In genomic region chr6:142726616-142727015, GRCh38 we compare ENCODE assay signal across 32 cellular contexts.
"Had no signal": no experiment of that assay in that cellular context is flagged by ENCODE, and none has a peak within 500 bp of the region (broad histone marks: within the 10 kb centered on the region; RNA-seq: fewer than 3 reads in every experiment).

No MANE protein-coding gene starts in this region.

- H3K36me3 ChIP-seq: gastrocnemius medialis, transverse colon, vagina, WERI-Rb-1 had no signal

- H3K4me1 ChIP-seq: testis had no signal

- FAIRE-seq: colon, endometrium, keratinocyte had no signal

- H3K4me3 Mint-ChIP-seq: activated CD4-positive, alpha-beta T cell treated with anti-CD3 and anti-CD28 coated beads, Interleukin-2, amount 10 ng/mL, durations not matched to agents 7 days and 5 days; activated CD8-positive, alpha-beta T cell treated with anti-CD3 and anti-CD28 coated beads, Interleukin-2, amount 10 ng/mL, durations not matched to agents 7 days and 5 days; activated T-cell treated with anti-CD3 and anti-CD28 coated beads, Interleukin-2, amount 50 U/mL, for 72 hours; mesothelial cell of epicardium; naive thymus-derived CD4-positive, alpha-beta T cell; neural crest cell; T-helper 17 cell had no signal

- ATAC-seq: activated CD8-positive, alpha-beta T cell treated with anti-CD3 and anti-CD28 coated beads, Interleukin-2, amount 10 ng/mL, durations not matched to agents 7 days and 5 days; activated naive CD4-positive, alpha-beta T cell treated with anti-CD3 and anti-CD28 coated beads, Interleukin-2, amount 50 U/mL, for 72 hours; activated T-cell treated with anti-CD3 and anti-CD28 coated beads, Interleukin-2, amount 50 U/mL, for 72 hours; gastrocnemius medialis; left cardiac atrium; left ventricle myocardium superior; naive thymus-derived CD4-positive, alpha-beta T cell; right cardiac atrium; stimulated activated naive CD8-positive, alpha-beta T cell treated with anti-CD3 and anti-CD28 coated beads, Interleukin-15, Interleukin-2, amounts not matched to agents 100 U/mL and 50 U/mL, for 24 hours; T-helper 17 cell had no signal

- H3K27me3 Mint-ChIP-seq: activated CD4-positive, alpha-beta T cell treated with anti-CD3 and anti-CD28 coated beads, Interleukin-2, amount 10 ng/mL, durations not matched to agents 7 days and 5 days; naive thymus-derived CD4-positive, alpha-beta T cell had no signal

- H3K9me3 ChIP-seq: gastrocnemius medialis, testis, transverse colon, vagina had no signal

- H3K36me3 Mint-ChIP-seq: mesothelial cell of epicardium; naive thymus-derived CD4-positive, alpha-beta T cell had no signal

- H3K27me3 ChIP-seq: gastrocnemius medialis, testis, transverse colon, vagina had no signal

- H3K9me3 Mint-ChIP-seq: activated T-cell treated with anti-CD3 and anti-CD28 coated beads, Interleukin-2, amount 50 U/mL, for 72 hours; mesothelial cell of epicardium; naive thymus-derived CD4-positive, alpha-beta T cell; neural crest cell had no signal

- H3K27ac ChIP-seq: gastrocnemius medialis, testis, transverse colon, vagina, WERI-Rb-1 had no signal

- H3K4me3 ChIP-seq: gastrocnemius medialis, testis, transverse colon, vagina had no signal

- H3K27ac Mint-ChIP-seq: activated CD4-positive, alpha-beta T cell treated with anti-CD3 and anti-CD28 coated beads, Interleukin-2, amount 10 ng/mL, durations not matched to agents 7 days and 5 days; activated CD8-positive, alpha-beta T cell treated with anti-CD3 and anti-CD28 coated beads, Interleukin-2, amount 10 ng/mL, durations not matched to agents 7 days and 5 days; activated naive CD4-positive, alpha-beta T cell treated with anti-CD3 and anti-CD28 coated beads, Interleukin-2, amount 50 U/mL, for 72 hours; activated T-cell treated with anti-CD3 and anti-CD28 coated beads, Interleukin-2, amount 50 U/mL, for 72 hours; mesothelial cell of epicardium; T-helper 17 cell had no signal

- DNase-seq: activated CD4-positive, alpha-beta T cell treated with anti-CD3 and anti-CD28 coated beads for 1 hour; activated CD4-positive, alpha-beta T cell treated with anti-CD3 and anti-CD28 coated beads, Interleukin-2, amount 10 ng/mL, durations not matched to agents 7 days and 5 days; activated CD8-positive, alpha-beta T cell treated with anti-CD3 and anti-CD28 coated beads, Interleukin-2, amount 10 ng/mL, durations not matched to agents 7 days and 5 days; activated naive CD4-positive, alpha-beta T cell; activated T-cell treated with anti-CD3 and anti-CD28 coated beads for 4 hours; activated T-cell treated with anti-CD3 and anti-CD28 coated beads, Interleukin-2, amount 50 U/mL, for 72 hours; anterior cingulate cortex; dermis blood vessel endothelial cell; effector CD8-positive, alpha-beta T cell; erythroblast; gastrocnemius medialis; glutamatergic neuron; left cardiac atrium; left ventricle myocardium superior; mammary epithelial cell; naive thymus-derived CD4-positive, alpha-beta T cell; right cardiac atrium; stimulated activated CD4-positive, alpha-beta T cell treated with anti-CD3 and anti-CD28 coated beads, Interleukin-12 subunit alpha, Interleukin-12 subunit beta, amount 100 ng/mL, for 4 hours; stimulated activated CD4-positive, alpha-beta T cell treated with anti-CD3 and anti-CD28 coated beads, Interleukin-4, amount 100 ng/mL, for 1 hour; stimulated activated naive CD8-positive, alpha-beta T cell treated with anti-CD3 and anti-CD28 coated beads, Interleukin-15, Interleukin-2, amounts not matched to agents 100 U/mL and 50 U/mL, for 24 hours; T-helper 17 cell; T1000; testis; transverse colon; WERI-Rb-1 had no signal
